13 cellular contexts compared by ENCODE assay signal in genomic region chr18:42576141-42576540, GRCh38.
"Had no signal": no experiment of that assay in that cellular context is flagged by ENCODE, and none has a peak within 500 bp of the region (broad histone marks: within the 10 kb centered on the region; RNA-seq: fewer than 3 reads in every experiment).

No MANE protein-coding gene starts in this region.

- DNase-seq: dermis blood vessel endothelial cell; effector memory CD8-positive, alpha-beta T cell; erythroblast; esophagus squamous epithelium; natural killer cell; occipital lobe; ovary; posterior cingulate gyrus; psoas muscle; right cardiac atrium; sigmoid colon; stimulated activated CD4-positive, alpha-beta T cell treated with anti-CD3 and anti-CD28 coated beads, Interleukin-4, amount 100 ng/mL, for 4 hours; upper lobe of left lung had no signal
